In genomic region chr10:60575105-60575504, GRCh38 we compare ENCODE assay signal across 19 cellular contexts.
DNase-seq lines count a peak whose midpoint lies in the region; ATAC-seq and TF ChIP-seq lines count a peak whose summit lies in the region.
"Had no signal": no experiment of that assay in that cellular context is flagged by ENCODE, and none has a peak within 500 bp of the region (broad histone marks: within the 10 kb centered on the region; RNA-seq: fewer than 3 reads in every experiment).

No MANE protein-coding gene starts in this region.

- no peaks in the 10 kb centered on the region for H3K23me2 ChIP-seq in H9 (ENCODE audit: insufficient read length, low read depth, low read length, poor library complexity, severe bottlenecking)

- no peak overlapping the region for H2BK15ac ChIP-seq in H9 (ENCODE audit: low read depth, low read length)

- no peak overlapping the region for H3K4me2 ChIP-seq in H9 (ENCODE audit: insufficient read depth, insufficient read length, low read length)

- no peak overlapping the region for H3K56ac ChIP-seq in H9 (ENCODE audit: insufficient read length, low read depth, low read length)

- H3K79me1 ChIP-seq in H9 (ENCODE audit: insufficient read depth, low read depth, low read length, poor library complexity, severe bottlenecking): no peaks in the 10 kb centered on the region

- H4K91ac ChIP-seq in H9 (ENCODE audit: insufficient read length, low read depth, low read length): no peak overlapping the region

- H3K27me3 ChIP-seq in H9 (ENCODE audit: insufficient read depth, low read length): no peaks in the 10 kb centered on the region

- DNase-seq in activated T-cell treated with anti-CD3 and anti-CD28 coated beads, Interleukin-2, amount 50 U/mL, for 72 hours: no peak
- DNase-seq in activated T-cell treated with anti-CD3 and anti-CD28 coated beads, Interleukin-2, amount 50 U/mL, for 48 hours: no peak
- DNase-seq in H9 (no peak), mesothelial cell of epicardium (ENCODE audit: low spot score in 2 of 2, unreplicated experiment in 2 of 2) (no peak), progenitor cell of endocrine pancreas (ENCODE audit: low spot score, unreplicated experiment) (no peak)
- no peak for DNase-seq in activated T-helper 1 cell treated with anti-CD3 and anti-CD28 coated beads, Interleukin-12 subunit alpha, Interleukin-12 subunit beta, Interleukin-2, Interleukin-4 antibody, amounts not matched to agents 30 ng/mL and 10 ng/mL and 1 ng/mL, durations not matched to agents 14 hours and 24 hours and 36 hours (ENCODE audit: low spot score)
- DNase-seq in stimulated activated naive CD4-positive, alpha-beta T cell (lab: John Stamatoyannopoulos, UW): no peak
- DNase-seq: GF-D8, H7, HFFc6, MM.1S, NCI-H1048, NCI-H1436, NCI-H187 treated with DMSO at 0.1 percent for 48 hours, NCI-H510A, SIG-M5 had no signal

- no peak overlapping the region for H3T11ph ChIP-seq in H9 (ENCODE audit: low read length)

- no peaks in the 10 kb centered on the region for H3K27me3 Mint-ChIP-seq in activated T-cell treated with anti-CD3 and anti-CD28 coated beads, Interleukin-2, amount 50 U/mL, for 72 hours (ENCODE audit: low read depth)
- H3K27me3 Mint-ChIP-seq in H9 (ENCODE audit: low read depth) (no peaks in the 10 kb centered on the region), mesothelial cell of epicardium (ENCODE audit: low read depth) (no peaks in the 10 kb centered on the region), progenitor cell of endocrine pancreas (no peaks in the 10 kb centered on the region)
- no peaks in the 10 kb centered on the region for H3K27me3 Mint-ChIP-seq in activated T-helper 1 cell treated with anti-CD3 and anti-CD28 coated beads, Interleukin-12 subunit alpha, Interleukin-12 subunit beta, Interleukin-2, Interleukin-4 antibody, amounts not matched to agents 30 ng/mL and 10 ng/mL and 1 ng/mL, durations not matched to agents 14 hours and 24 hours and 36 hours (ENCODE audit: insufficient read depth)

- no peak overlapping the region for H3K9ac ChIP-seq in H9 (ENCODE audit: extremely low read depth, insufficient read length, low read length)

- no peak overlapping the region for H2BK120ac ChIP-seq in H9 (ENCODE audit: low read depth, low read length, poor library complexity, severe bottlenecking)

- H3K27ac Mint-ChIP-seq in activated T-cell treated with anti-CD3 and anti-CD28 coated beads, Interleukin-2, amount 50 U/mL, for 72 hours: no peak overlapping the region
- H3K27ac Mint-ChIP-seq in H9 (peak overlapping the region in 2 of 3 experiments; percentile 5 to 11; a peak in 1 of 7 replicates), mesothelial cell of epicardium (peak overlapping the region; percentile 37), progenitor cell of endocrine pancreas (no peak overlapping the region)
- H3K27ac Mint-ChIP-seq in activated T-helper 1 cell treated with anti-CD3 and anti-CD28 coated beads, Interleukin-12 subunit alpha, Interleukin-12 subunit beta, Interleukin-2, Interleukin-4 antibody, amounts not matched to agents 30 ng/mL and 10 ng/mL and 1 ng/mL, durations not matched to agents 14 hours and 24 hours and 36 hours: peak overlapping the region; percentile 66
- H3K27ac Mint-ChIP-seq: B cell, CD14-positive monocyte, HFFc6 had no signal

- no peak overlapping the region for H2BK12ac ChIP-seq in H9 (ENCODE audit: insufficient read length, low read depth, low read length)

- H3K23ac ChIP-seq in H9 (ENCODE audit: insufficient read length, low read depth, low read length): no peak overlapping the region

- H4K8ac ChIP-seq in H9 (replicated peaks; ENCODE audit: insufficient read length, low read depth, low read length): no peak overlapping the region

- H2AFZ ChIP-seq in H9 (ENCODE audit: low read length): no peak overlapping the region

- peaks cover 2% of the 10 kb centered on the region; the same call in 1 of the 2 replicates for H3K4me1 ChIP-seq in H9 (ENCODE audit: insufficient read depth, low read length)

- no peak overlapping the region for H3K14ac ChIP-seq in H9 (ENCODE audit: insufficient read depth, low read length)

- H4K20me1 ChIP-seq in H9 (ENCODE audit: control insufficient read depth, insufficient read depth, insufficient read length): no peaks in the 10 kb centered on the region

- no peak for ATAC-seq in activated T-cell treated with anti-CD3 and anti-CD28 coated beads, Interleukin-2, amount 50 U/mL, for 72 hours (replicated peaks in 1 of 2)
- ATAC-seq in GM21390 (IDR thresholded peaks at IDR 0.05; ENCODE audit: unreplicated experiment): no peak

- TF ChIP-seq CTCF in H9 (conservative IDR thresholded peaks at IDR 0.05): no peak
- no peak for TF ChIP-seq CTCF in mesothelial cell of epicardium (IDR thresholded peaks at IDR 0.05; ENCODE audit: unreplicated experiment)
- TF ChIP-seq CTCF in progenitor cell of endocrine pancreas (IDR thresholded peaks at IDR 0.05; ENCODE audit: unreplicated experiment): no peak

- H2AK5ac ChIP-seq in H9 (ENCODE audit: insufficient read length, low read length): no peak overlapping the region

- H3K79me2 ChIP-seq in H9 (ENCODE audit: insufficient read depth, low read length): no peaks in the 10 kb centered on the region

- H3K18ac ChIP-seq in H9 (ENCODE audit: insufficient read length, low read depth, low read length): no peak overlapping the region

- peak overlapping the region; percentile 57 to 59 for H3K4me3 Mint-ChIP-seq in activated T-cell treated with anti-CD3 and anti-CD28 coated beads, Interleukin-2, amount 50 U/mL, for 72 hours
- H3K4me3 Mint-ChIP-seq in H9 (no peak overlapping the region), mesothelial cell of epicardium (no peak overlapping the region), progenitor cell of endocrine pancreas (ENCODE audit: low read depth) (no peak overlapping the region)
- peak overlapping the region; percentile 37 for H3K4me3 Mint-ChIP-seq in activated T-helper 1 cell treated with anti-CD3 and anti-CD28 coated beads, Interleukin-12 subunit alpha, Interleukin-12 subunit beta, Interleukin-2, Interleukin-4 antibody, amounts not matched to agents 30 ng/mL and 10 ng/mL and 1 ng/mL, durations not matched to agents 14 hours and 24 hours and 36 hours
- H3K4me3 Mint-ChIP-seq: B cell, CD14-positive monocyte, HFFc6 had no signal

- no peak overlapping the region for H3K27ac ChIP-seq in H9 (ENCODE audit: insufficient read length, low read depth, low read length)

- H2BK20ac ChIP-seq in H9 (ENCODE audit: low read depth, low read length, poor library complexity, severe bottlenecking): no peak overlapping the region

- no peak overlapping the region for H3K4ac ChIP-seq in H9 (ENCODE audit: low read depth, low read length)

- H3K4me1 Mint-ChIP-seq in activated T-cell treated with anti-CD3 and anti-CD28 coated beads, Interleukin-2, amount 50 U/mL, for 72 hours (ENCODE audit: low read depth): peaks cover 54% of the 10 kb centered on the region
- H3K4me1 Mint-ChIP-seq in H9: peaks cover 43 to 44% of the 10 kb centered on the region in 2 experiments
- peaks cover 60% of the 10 kb centered on the region for H3K4me1 Mint-ChIP-seq in activated T-helper 1 cell treated with anti-CD3 and anti-CD28 coated beads, Interleukin-12 subunit alpha, Interleukin-12 subunit beta, Interleukin-2, Interleukin-4 antibody, amounts not matched to agents 30 ng/mL and 10 ng/mL and 1 ng/mL, durations not matched to agents 14 hours and 24 hours and 36 hours (ENCODE audit: low read depth)
- peaks cover 41% of the 10 kb centered on the region for H3K4me1 Mint-ChIP-seq in mesothelial cell of epicardium
- H3K4me1 Mint-ChIP-seq in progenitor cell of endocrine pancreas (ENCODE audit: low read depth): peaks cover 32% of the 10 kb centered on the region

- peaks cover 8 to 22% of the 10 kb centered on the region in 2 donors for H3K36me3 Mint-ChIP-seq in activated T-cell treated with anti-CD3 and anti-CD28 coated beads, Interleukin-2, amount 50 U/mL, for 72 hours (ENCODE audit: insufficient read depth in 2 of 2)
- H3K36me3 Mint-ChIP-seq in H9 (ENCODE audit: insufficient read depth in 1 of 3, low read depth in 3 of 3) (peaks cover 4 to 7% (median 4%) of the 10 kb centered on the region in 3 experiments; a peak in 5 of 7 replicates), mesothelial cell of epicardium (peaks cover 11% of the 10 kb centered on the region), progenitor cell of endocrine pancreas (ENCODE audit: insufficient read depth) (peaks cover 2% of the 10 kb centered on the region)
- peaks cover 16% of the 10 kb centered on the region for H3K36me3 Mint-ChIP-seq in activated T-helper 1 cell treated with anti-CD3 and anti-CD28 coated beads, Interleukin-12 subunit alpha, Interleukin-12 subunit beta, Interleukin-2, Interleukin-4 antibody, amounts not matched to agents 30 ng/mL and 10 ng/mL and 1 ng/mL, durations not matched to agents 14 hours and 24 hours and 36 hours (ENCODE audit: low read depth)
- H3K36me3 Mint-ChIP-seq: CD14-positive monocyte had no signal

- WGBS in H9 (ENCODE audit: extremely low coverage, insufficient read length, low lambda C conversion rate): 100% methylated on average over 2 of the region's 6 CpGs

- intact Hi-C loops in activated T-helper 1 cell treated with anti-CD3 and anti-CD28 coated beads, Interleukin-12 subunit alpha, Interleukin-12 subunit beta, Interleukin-2, Interleukin-4 antibody, amounts not matched to agents 30 ng/mL and 10 ng/mL and 1 ng/mL, durations not matched to agents 14 hours and 24 hours and 36 hours (cut with micrococcal nuclease): loop anchor here (10.0 kb wide), 1 partner anchor 340 kb away; no protein-coding TSS in a partner anchor

- peaks cover 0 to 3% of the 10 kb centered on the region in 2 donors for H3K9me3 Mint-ChIP-seq in activated T-cell treated with anti-CD3 and anti-CD28 coated beads, Interleukin-2, amount 50 U/mL, for 72 hours
- peaks cover 6 to 7% of the 10 kb centered on the region in 2 experiments; a peak in 3 of 5 replicates for H3K9me3 Mint-ChIP-seq in H9
- peaks cover 5% of the 10 kb centered on the region for H3K9me3 Mint-ChIP-seq in activated T-helper 1 cell treated with anti-CD3 and anti-CD28 coated beads, Interleukin-12 subunit alpha, Interleukin-12 subunit beta, Interleukin-2, Interleukin-4 antibody, amounts not matched to agents 30 ng/mL and 10 ng/mL and 1 ng/mL, durations not matched to agents 14 hours and 24 hours and 36 hours
- peaks cover 9% of the 10 kb centered on the region for H3K9me3 Mint-ChIP-seq in mesothelial cell of epicardium
- H3K9me3 Mint-ChIP-seq in progenitor cell of endocrine pancreas (ENCODE audit: low read depth): peaks cover 2% of the 10 kb centered on the region
- H3K9me3 Mint-ChIP-seq: HFFc6 had no signal

- H2BK5ac ChIP-seq in H9 (ENCODE audit: insufficient read length, low read length): no peak overlapping the region

- no peak overlapping the region for H4K5ac ChIP-seq in H9 (ENCODE audit: insufficient read length, low read depth, low read length)

- no peaks in the 10 kb centered on the region for H3K9me3 ChIP-seq in H9 (ENCODE audit: control insufficient read depth, low read depth, low read length)

Comparison
In these comparisons a context has a peak if more than half of its experiments do, and no peak if none do; other contexts are left out.
1. H3K27ac Mint-ChIP-seq: peak in H9 (2 of 3), activated T-helper 1 cell treated with anti-CD3 and anti-CD28 coated beads, Interleukin-12 subunit alpha, Interleukin-12 subunit beta, Interleukin-2, Interleukin-4 antibody, amounts not matched to agents 30 ng/mL and 10 ng/mL and 1 ng/mL, durations not matched to agents 14 hours and 24 hours and 36 hours (single experiment) and mesothelial cell of epicardium (single experiment); none in activated T-cell treated with anti-CD3 and anti-CD28 coated beads, Interleukin-2, amount 50 U/mL, for 72 hours (single experiment) and progenitor cell of endocrine pancreas (single experiment).
2. H3K4me3 Mint-ChIP-seq: peak in activated T-cell treated with anti-CD3 and anti-CD28 coated beads, Interleukin-2, amount 50 U/mL, for 72 hours (2 of 2) and activated T-helper 1 cell treated with anti-CD3 and anti-CD28 coated beads, Interleukin-12 subunit alpha, Interleukin-12 subunit beta, Interleukin-2, Interleukin-4 antibody, amounts not matched to agents 30 ng/mL and 10 ng/mL and 1 ng/mL, durations not matched to agents 14 hours and 24 hours and 36 hours (single experiment); none in H9 (0 of 2), mesothelial cell of epicardium (single experiment) and progenitor cell of endocrine pancreas (single experiment).